In the genomic region with DNA sequence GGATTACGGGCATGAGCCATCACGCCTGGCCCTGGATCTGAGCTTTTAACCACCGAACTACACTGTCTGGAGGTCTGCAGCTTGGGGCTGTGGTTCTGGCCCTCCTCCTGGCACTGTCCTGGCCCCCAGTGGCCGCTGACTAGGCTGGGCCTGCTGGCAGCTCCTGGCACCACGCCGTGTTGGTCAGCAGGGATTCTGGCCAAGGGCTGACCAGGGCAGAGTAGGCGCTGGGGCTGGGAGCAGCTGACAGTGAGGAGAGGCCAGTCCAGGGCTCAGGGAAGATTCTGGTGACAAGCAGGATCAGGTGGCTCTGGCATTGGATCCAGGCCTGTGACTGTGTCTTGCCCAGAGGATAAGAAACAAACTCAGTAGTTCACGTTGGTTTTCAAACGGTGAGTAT, we compare ENCODE assay signal across 13 cellular contexts. TPM values are rescaled to one million over a fixed set of nuclear protein-coding genes. Genes with fewer than 3 reads are reported as not detected.
A peak's percentile ranks its signal among the peaks of the same experiment; 100 is the strongest.
DNase-seq lines count a peak whose midpoint lies in the region; ATAC-seq and TF ChIP-seq lines count a peak whose summit lies in the region.
"Had no signal": no experiment of that assay in that cellular context is flagged by ENCODE, and none has a peak within 500 bp of the region (broad histone marks: within the 10 kb centered on the region; RNA-seq: fewer than 3 reads in every experiment).

No MANE protein-coding gene starts in this region.

- TF ChIP-seq POLR2A in vagina (IDR thresholded peaks at IDR 0.05), result no peak

- H3K27me3 ChIP-seq in vagina, result no peaks in the 10 kb centered on the region
- H3K27me3 ChIP-seq: neural progenitor cell had no signal

- H3K27ac ChIP-seq in vagina, result peak overlapping the region; percentile 64
- H3K27ac ChIP-seq: neural progenitor cell had no signal

- peaks cover 36% of the 10 kb centered on the region for H3K4me1 ChIP-seq in vagina
- H3K4me1 ChIP-seq: neural progenitor cell had no signal

- no peak for TF ChIP-seq CTCF in vagina (IDR thresholded peaks at IDR 0.05)

- intact Hi-C loops in Right ventricle myocardium inferior (cut with DNase I) (no loop called here), cardiac septum (cut with DNase I) (no loop called here), Right ventricle myocardium superior (cut with DNase I) (no loop called here), vagina (cut with DNase I) (no loop called here)

- peak; percentile 46 for ATAC-seq in Right ventricle myocardium inferior
- ATAC-seq in Right ventricle myocardium superior (ENCODE audit: poor library complexity), result peak; percentile 68
- no peak for ATAC-seq in GM18868 (IDR thresholded peaks at IDR 0.05; ENCODE audit: unreplicated experiment)
- ATAC-seq in HG02884 (IDR thresholded peaks at IDR 0.05; ENCODE audit: unreplicated experiment), result no peak
- ATAC-seq: K562, WTC11 had no signal

- no peaks in the 10 kb centered on the region for H3K9me3 ChIP-seq in vagina

- H3K4me3 ChIP-seq in vagina, result no peak overlapping the region
- H3K4me3 ChIP-seq: K562, neural progenitor cell had no signal

- DNase-seq in Right ventricle myocardium inferior (ENCODE audit: missing footprints), result no peak
- DNase-seq in cardiac septum (ENCODE audit: low spot score), result no peak
- peak; percentile 64 for DNase-seq in Right ventricle myocardium superior
- peak; percentile 47 for DNase-seq in occipital lobe (lab: John Stamatoyannopoulos, UW)
- DNase-seq in vagina (ENCODE audit: extremely low spot score in 2 of 2), result no peak
- DNase-seq in NCI-H510A treated with DMSO at 0.1 percent for 48 hours (lab: John Stamatoyannopoulos, UW), result no peak
- DNase-seq: GOT3, NCI-H2171 treated with DMSO at 0.1 percent for 48 hours had no signal

- H3K36me3 ChIP-seq in vagina, result no peaks in the 10 kb centered on the region
- H3K36me3 ChIP-seq: neural progenitor cell had no signal

RNA-seq across cellular contexts. Expression of a gene that starts 14.6 kb away (rescaled TPM):
- 28.8 TPM for total RNA-seq in Right ventricle myocardium inferior
- total RNA-seq in cardiac septum, result 16.2 TPM
- total RNA-seq in Right ventricle myocardium superior, result 26.4 TPM
- 10.9 TPM for total RNA-seq in occipital lobe
- total RNA-seq in vagina, result 50.3 TPM

RNA-seq across cellular contexts. Expression of a gene that starts 58.4 kb away (rescaled TPM):
- not detected for total RNA-seq in Right ventricle myocardium inferior
- not detected for total RNA-seq in cardiac septum
- total RNA-seq in Right ventricle myocardium superior, result not detected
- not detected for total RNA-seq in occipital lobe
- total RNA-seq in vagina, result not detected

Comparison
In these comparisons a context has a peak if more than half of its experiments do, and no peak if none do; other contexts are left out.
1. DNase-seq: peak in Right ventricle myocardium superior (single experiment) and occipital lobe (single experiment); none in Right ventricle myocardium inferior (single experiment), cardiac septum (single experiment), vagina (0 of 2) and NCI-H510A treated with DMSO at 0.1 percent for 48 hours (single experiment).
2. ATAC-seq: peak in Right ventricle myocardium inferior (single experiment) and Right ventricle myocardium superior (single experiment); none in GM18868 (single experiment) and HG02884 (single experiment).